Comparison of ENCODE assay signal across 23 cellular contexts in the genomic region with DNA sequence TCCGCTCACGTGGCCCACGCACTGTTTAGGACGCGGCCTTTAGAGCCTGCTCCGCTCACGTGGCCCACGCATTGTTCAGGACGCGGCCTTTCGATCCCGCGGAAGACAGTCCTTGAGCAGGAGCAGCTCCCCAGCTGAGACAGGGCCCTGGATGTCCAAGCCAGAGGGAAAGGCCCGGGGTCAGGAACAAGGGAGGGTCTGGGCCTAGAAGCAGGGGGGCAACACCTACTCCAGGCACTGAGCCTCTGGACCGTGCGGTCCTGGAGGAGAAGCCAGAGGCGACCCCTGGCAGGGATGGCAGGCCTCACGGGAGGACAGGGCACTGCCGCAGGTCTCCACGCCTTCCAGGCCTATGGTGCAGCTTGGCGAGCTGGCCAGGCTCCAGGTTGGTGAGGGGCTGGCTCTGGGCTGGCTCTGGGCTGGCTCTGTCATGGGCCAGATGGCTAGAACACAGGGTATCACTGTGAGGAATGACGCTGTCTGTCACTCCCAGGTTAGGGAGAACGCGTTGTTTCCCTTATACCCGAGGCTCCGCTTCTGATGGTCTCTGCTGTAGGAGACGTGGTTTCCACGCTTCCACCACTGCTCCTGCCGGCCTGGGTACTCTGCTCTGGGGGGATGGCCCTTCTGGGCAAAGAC.
A peak's percentile ranks its signal among the peaks of the same experiment; 100 is the strongest.
DNase-seq lines count a peak whose midpoint lies in the region; ATAC-seq and TF ChIP-seq lines count a peak whose summit lies in the region.
"Had no signal": no experiment of that assay in that cellular context is flagged by ENCODE, and none has a peak within 500 bp of the region (broad histone marks: within the 10 kb centered on the region; RNA-seq: fewer than 3 reads in every experiment).

No MANE protein-coding gene starts in this region.

- intact Hi-C loops in left lung (cut with DNase I) = no loop called here
- intact Hi-C loops in spleen (cut with DNase I; ENCODE audit: low total_unique reads) = no loop called here

- ATAC-seq in RWPE2 (ENCODE audit: low read depth) (no peak), left lung (no peak)
- ATAC-seq: esophagus mucosa, GM23338, T-helper 17 cell had no signal

- WGBS in spleen, 5 donors = 88 to 95% (median 89%) methylated on average over 8 to 29 of the region's 29 CpGs

- H3K36me3 ChIP-seq in RWPE2 (ENCODE audit: low read depth) = no peaks in the 10 kb centered on the region
- H3K36me3 ChIP-seq in left lung = no peaks in the 10 kb centered on the region
- H3K36me3 ChIP-seq in spleen = no peaks in the 10 kb centered on the region
- H3K36me3 ChIP-seq: neutrophil, Peyer's patch had no signal

- no peak for TF ChIP-seq POLR2A in spleen (IDR thresholded peaks at IDR 0.05)

- H3K4me1 ChIP-seq in RWPE2 (ENCODE audit: insufficient read depth, poor library complexity, severe bottlenecking) = no peaks in the 10 kb centered on the region
- H3K4me1 ChIP-seq in left lung = no peaks in the 10 kb centered on the region
- no peaks in the 10 kb centered on the region for H3K4me1 ChIP-seq in spleen
- H3K4me1 ChIP-seq: Peyer's patch had no signal

- peaks cover 15% of the 10 kb centered on the region for H3K27me3 ChIP-seq in RWPE2 (ENCODE audit: insufficient read depth, poor library complexity, severe bottlenecking)
- H3K27me3 ChIP-seq in left lung = peaks cover 0 to 32% of the 10 kb centered on the region in 2 donors
- H3K27me3 ChIP-seq in spleen (replicated peaks in 1 of 7) = peaks cover 0 to 29% (median 0%) of the 10 kb centered on the region in 7 donors
- H3K27me3 ChIP-seq: Peyer's patch had no signal

- no peak overlapping the region for H3K4me3 ChIP-seq in RWPE2 (ENCODE audit: severe bottlenecking)
- no peak overlapping the region for H3K4me3 ChIP-seq in left lung
- no peak overlapping the region for H3K4me3 ChIP-seq in spleen
- H3K4me3 ChIP-seq: BLaER1 treated with 17β-estradiol and CSF1 and Interleukin-3, amounts not matched to agents 10 nM and 100 nM; GM23338; Peyer's patch; SK-N-MC had no signal

- peak; percentile 58 for DNase-seq in activated effector memory CD4-positive, alpha-beta T cell treated with anti-CD3 and anti-CD28 coated beads, Interleukin-2, amount 50 U/mL, for 16 hours
- no peak for DNase-seq in activated effector memory CD4-positive, alpha-beta T cell treated with Interleukin-2 at 50 U/mL for 16 hours
- DNase-seq in RWPE2 (ENCODE audit: low spot score) (peak; percentile 47), left lung (peak; percentile 25 to 53), spleen (peak; percentile 56), NCI-H2196 treated with DMSO at 0.1 percent for 48 hours (lab: John Stamatoyannopoulos, UW; ENCODE audit: unreplicated experiment) (no peak), AG08396 (ENCODE audit: low spot score) (no peak), DMS153 (lab: John Stamatoyannopoulos, UW) (no peak)
- DNase-seq: activated naive CD8-positive, alpha-beta T cell treated with anti-CD3 and anti-CD28 coated beads for 36 hours; effector memory CD4-positive, alpha-beta T cell; EL; foreskin melanocyte; hippocampal formation; NCI-H1105 treated with DMSO at 0.1 percent for 48 hours; NCI-H2107; NCI-H510A treated with DMSO at 0.1 percent for 48 hours; Peyer's patch had no signal

- H3K9me3 ChIP-seq in RWPE2 (ENCODE audit: severe bottlenecking) (peaks cover 3% of the 10 kb centered on the region), left lung (no peaks in the 10 kb centered on the region), spleen (no peaks in the 10 kb centered on the region)
- H3K9me3 ChIP-seq: BLaER1 treated with 17β-estradiol and CSF1 and Interleukin-3, amounts not matched to agents 10 nM and 100 nM; neutrophil; Peyer's patch had no signal

- TF ChIP-seq CTCF in RWPE2 (IDR thresholded peaks at IDR 0.05; ENCODE audit: poor library complexity, severe bottlenecking) (no peak), left lung (IDR thresholded peaks at IDR 0.05) (no peak), spleen (IDR thresholded peaks at IDR 0.05 in 8 of 11, conservative IDR thresholded peaks at IDR 0.05 in 3 of 11) (no peak)

- H3K27ac ChIP-seq in RWPE2 (ENCODE audit: poor library complexity, severe bottlenecking) (no peak overlapping the region), left lung (no peak overlapping the region), spleen (no peak overlapping the region)
- H3K27ac ChIP-seq: BLaER1 treated with 17β-estradiol and CSF1 and Interleukin-3, amounts not matched to agents 10 nM and 100 nM; neutrophil; Peyer's patch; SK-N-MC had no signal

Comparison
In these comparisons a context has a peak if more than half of its experiments do, and no peak if none do; other contexts are left out.
1. DNase-seq: peak in activated effector memory CD4-positive, alpha-beta T cell treated with anti-CD3 and anti-CD28 coated beads, Interleukin-2, amount 50 U/mL, for 16 hours (single experiment), RWPE2 (single experiment), left lung (2 of 2) and spleen (single experiment); none in activated effector memory CD4-positive, alpha-beta T cell treated with Interleukin-2 at 50 U/mL for 16 hours (single experiment), NCI-H2196 treated with DMSO at 0.1 percent for 48 hours (single experiment), AG08396 (single experiment) and DMS153 (single experiment).